Comparison of ENCODE assay signal across 24 cellular contexts in genomic region chr2:180927030-180927686, GRCh38.
"Had no signal": no experiment of that assay in that cellular context is flagged by ENCODE, and none has a peak within 500 bp of the region (broad histone marks: within the 10 kb centered on the region; RNA-seq: fewer than 3 reads in every experiment).

No MANE protein-coding gene starts in this region.

- H3K4me3 ChIP-seq: hepatocyte, tibial artery had no signal

- H3K27ac ChIP-seq: brain microvascular endothelial cell, hepatocyte, tibial artery, VCaP had no signal

- H2AFZ ChIP-seq: hepatocyte had no signal

- ATAC-seq: activated CD8-positive, alpha-beta T cell treated with anti-CD3 and anti-CD28 coated beads, Interleukin-2, amount 10 ng/mL, durations not matched to agents 7 days and 5 days; esophagus mucosa; sciatic nerve; stimulated activated effector memory CD8-positive, alpha-beta T cell treated with anti-CD3 and anti-CD28 coated beads, Interleukin-12 subunit alpha, Interleukin-12 subunit beta, amount 100 ng/mL, for 72 hours; stimulated activated naive CD8-positive, alpha-beta T cell treated with anti-CD3 and anti-CD28 coated beads, Interleukin-15, amount 100 ng/mL, for 72 hours had no signal

- DNase-seq: activated CD4-positive, alpha-beta T cell treated with anti-CD3 and anti-CD28 coated beads, Interleukin-2, amount 10 ng/mL, durations not matched to agents 7 days and 5 days; activated CD4-positive, CD25-positive, alpha-beta regulatory T cell treated with anti-CD3 and anti-CD28 coated beads, Interleukin-2, amount 50 U/mL, for 72 hours; activated CD8-positive, alpha-beta T cell treated with anti-CD3 and anti-CD28 coated beads, Interleukin-2, amount 10 ng/mL, durations not matched to agents 7 days and 5 days; activated gamma-delta T cell treated with Interleukin-2 at 50 U/mL for 16 hours; activated T-cell treated with anti-CD3 and anti-CD28 coated beads, Interleukin-2, amount 50 U/mL, for 1 hour; aorta; brain microvascular endothelial cell; central memory CD4-positive, alpha-beta T cell; effector memory CD4-positive, alpha-beta T cell; foreskin melanocyte; immature natural killer cell; kidney glomerular epithelial cell; mesenchymal stem cell; nucleus accumbens; posterior cingulate gyrus; small intestine; stimulated activated CD4-positive, alpha-beta T cell treated with anti-CD3 and anti-CD28 coated beads, Interleukin-2, amount 100 ng/mL, for 24 hours; stimulated activated naive CD8-positive, alpha-beta T cell treated with anti-CD3 and anti-CD28 coated beads, Interleukin-15, amount 100 ng/mL, for 72 hours; tibial artery had no signal

- FAIRE-seq: small intestine had no signal

- H3K27me3 ChIP-seq: brain microvascular endothelial cell, hepatocyte, tibial artery had no signal

- H3K4me2 ChIP-seq: hepatocyte had no signal

- H3K9me3 ChIP-seq: tibial artery had no signal

- H3K36me3 ChIP-seq: brain microvascular endothelial cell, tibial artery had no signal
